ENCODE assay signal across 10 cellular contexts in the genomic region with DNA sequence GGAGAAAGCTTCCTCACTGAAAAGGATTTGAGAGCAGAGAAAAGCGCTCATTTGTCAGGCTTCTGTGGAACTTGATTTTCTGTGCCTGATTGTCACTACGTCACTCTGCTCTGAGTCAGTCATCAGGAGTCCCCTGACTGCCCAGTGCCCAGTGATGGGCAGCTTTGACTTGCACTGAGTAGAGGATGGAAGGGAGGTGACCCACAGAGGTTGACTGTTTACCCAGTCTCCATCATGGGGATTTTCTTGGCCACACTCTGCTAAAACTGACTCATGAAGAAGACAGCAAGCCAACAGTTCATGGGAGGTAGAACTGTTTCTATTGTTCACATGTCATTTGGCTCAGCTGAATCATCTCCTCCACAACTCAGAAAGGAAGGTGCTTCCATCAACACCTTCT.
A peak's percentile ranks its signal among the peaks of the same experiment; 100 is the strongest.
DNase-seq lines count a peak whose midpoint lies in the region; ATAC-seq, FAIRE-seq and TF ChIP-seq lines count a peak whose summit lies in the region.
"Had no signal": no experiment of that assay in that cellular context is flagged by ENCODE, and none has a peak within 500 bp of the region (broad histone marks: within the 10 kb centered on the region; RNA-seq: fewer than 3 reads in every experiment).

No MANE protein-coding gene starts in this region.

- no peaks in the 10 kb centered on the region for H3K9me3 Mint-ChIP-seq in activated naive CD4-positive, alpha-beta T cell treated with anti-CD3 and anti-CD28 coated beads for 36 hours
- H3K9me3 Mint-ChIP-seq in activated naive CD4-positive, alpha-beta T cell treated with anti-CD3 and anti-CD28 coated beads, Interleukin-2, amount 10 ng/mL, durations not matched to agents 7 days and 5 days, result peaks cover 9% of the 10 kb centered on the region
- no peaks in the 10 kb centered on the region for H3K9me3 Mint-ChIP-seq in stimulated activated memory B cell treated with anti-CD40 and anti-IgM and Interleukin-4, amounts not matched to agents 10 μg/mL and 1 μg/mL and 100 μg/mL, for 72 hours

- no peaks in the 10 kb centered on the region; the same call in 2 of the 3 replicates for H3K9me3 ChIP-seq in GM12878 (replicated peaks; ENCODE audit: control insufficient read depth, insufficient read depth, low read length)
- H3K9me3 ChIP-seq: neutrophil had no signal

- peaks cover 47% of the 10 kb centered on the region for H3K4me1 Mint-ChIP-seq in activated naive CD4-positive, alpha-beta T cell treated with anti-CD3 and anti-CD28 coated beads for 36 hours (ENCODE audit: low read depth)
- peaks cover 44% of the 10 kb centered on the region for H3K4me1 Mint-ChIP-seq in activated naive CD4-positive, alpha-beta T cell treated with anti-CD3 and anti-CD28 coated beads, Interleukin-2, amount 10 ng/mL, durations not matched to agents 7 days and 5 days
- peaks cover 38% of the 10 kb centered on the region for H3K4me1 Mint-ChIP-seq in stimulated activated memory B cell treated with anti-CD40 and anti-IgM and Interleukin-4, amounts not matched to agents 10 μg/mL and 1 μg/mL and 100 μg/mL, for 72 hours

- no peak overlapping the region for H3K9ac ChIP-seq in GM12878 (ENCODE audit: control insufficient read depth, insufficient read depth, low read length)

- no peak overlapping the region for H3K4me3 Mint-ChIP-seq in activated naive CD4-positive, alpha-beta T cell treated with anti-CD3 and anti-CD28 coated beads for 36 hours
- no peak overlapping the region for H3K4me3 Mint-ChIP-seq in activated naive CD4-positive, alpha-beta T cell treated with anti-CD3 and anti-CD28 coated beads, Interleukin-2, amount 10 ng/mL, durations not matched to agents 7 days and 5 days
- no peak overlapping the region for H3K4me3 Mint-ChIP-seq in stimulated activated memory B cell treated with anti-CD40 and anti-IgM and Interleukin-4, amounts not matched to agents 10 μg/mL and 1 μg/mL and 100 μg/mL, for 72 hours

- TF ChIP-seq CTCF in GM12878 (IDR thresholded peaks at IDR 0.05 in 2 of 3, conservative IDR thresholded peaks at IDR 0.05 in 1 of 3; ENCODE audit: control insufficient read depth in 2 of 3, extremely low read depth in 1 of 3, insufficient read depth in 1 of 3, low read depth in 3 of 3, low read length in 3 of 3), result no peak

- DNase-seq in activated naive CD4-positive, alpha-beta T cell treated with anti-CD3 and anti-CD28 coated beads for 36 hours, result peak; percentile 51
- DNase-seq in activated naive CD4-positive, alpha-beta T cell treated with anti-CD3 and anti-CD28 coated beads, Interleukin-2, amount 10 ng/mL, durations not matched to agents 7 days and 5 days, result no peak
- DNase-seq in GM12878 (ENCODE audit: low read depth, low spot score) (no peak), SK-N-DZ (ENCODE audit: low spot score) (no peak), COLO829 (ENCODE audit: low spot score) (no peak)
- DNase-seq in stimulated activated naive CD4-positive, alpha-beta T cell treated with Interleukin-2 at 50 U/mL for 16 hours (lab: John Stamatoyannopoulos, UW), result no peak
- DNase-seq: amniotic stem cell had no signal

- TF ChIP-seq EP300 in GM12878 (IDR thresholded peaks at IDR 0.05; ENCODE audit: borderline replicate concordance in 1 of 2, control insufficient read depth in 1 of 2, low read depth in 2 of 2, low read length in 2 of 2), result no peak

- H2AFZ ChIP-seq in GM12878 (ENCODE audit: control insufficient read depth, low read depth, low read length), result no peak overlapping the region

- H3K4me1 ChIP-seq in GM12878 (ENCODE audit: control insufficient read depth, insufficient read depth, low read length), result peaks cover 16% of the 10 kb centered on the region

- H3K36me3 ChIP-seq in GM12878 (ENCODE audit: control insufficient read depth in 2 of 2, insufficient read depth in 2 of 2, low read length in 1 of 2), result no peaks in the 10 kb centered on the region
- H3K36me3 ChIP-seq: neutrophil had no signal

- in situ Hi-C loops in GM12878 (cut with MboI), result no loop called here

- ATAC-seq in HG03108 (IDR thresholded peaks at IDR 0.05; ENCODE audit: unreplicated experiment) (peak; percentile 49), GM12878 (peak; percentile 79)
- ATAC-seq in stimulated activated memory B cell treated with anti-CD40 and anti-IgM and Interleukin-4, amounts not matched to agents 10 μg/mL and 1 μg/mL and 100 μg/mL, for 72 hours, result peak; percentile 39

- TF ChIP-seq RAD21 in GM12878 (IDR thresholded peaks at IDR 0.05; ENCODE audit: insufficient read depth, low read depth, low read length), result no peak

- H3K79me2 ChIP-seq in GM12878 (ENCODE audit: control insufficient read depth, insufficient read depth, low read length), result no peaks in the 10 kb centered on the region

- H4K20me1 ChIP-seq in GM12878 (ENCODE audit: control insufficient read depth, insufficient read depth), result no peaks in the 10 kb centered on the region

- no peak for FAIRE-seq in GM12878 (lab: Jason Lieb, UNC)

- RAD21 ChIA-PET in GM12878 (lab: Charles Lee; ENCODE audit: unreplicated experiment), result interaction anchor here (1.1 to 1.5 kb wide), 4 partner anchors 13 to 46 kb away, joined by 3 to 5 read pairs (median 4); no protein-coding TSS in a partner anchor

- no peaks in the 10 kb centered on the region for H3K27me3 ChIP-seq in GM12878 (replicated peaks in 1 of 2; ENCODE audit: control insufficient read depth in 2 of 2, insufficient read depth in 2 of 2, low read length in 1 of 2)
- H3K27me3 ChIP-seq: neutrophil had no signal

- H3K27ac ChIP-seq in GM12878 (ENCODE audit: control insufficient read depth, insufficient read depth), result peak overlapping the region; percentile 30; the same call in 1 of the 2 replicates
- H3K27ac ChIP-seq: neutrophil had no signal

- BruUV-seq in GM12878 (replicated peaks; lab: Mats Ljungman, UMichigan), result no TSS peak

- TF ChIP-seq POLR2A in GM12878 (IDR thresholded peaks at IDR 0.05; ENCODE audit: low read depth, low read length), result no peak

- no peak overlapping the region for H3K4me3 ChIP-seq in GM12878

- intact Hi-C loops in activated naive CD4-positive, alpha-beta T cell treated with anti-CD3 and anti-CD28 coated beads for 36 hours (cut with micrococcal nuclease), result loop anchor here (1.0 to 2.0 kb wide), 6 partner anchors 8 to 70 kb away; no protein-coding TSS in a partner anchor
- intact Hi-C loops in GM12878 (cut with micrococcal nuclease; ENCODE audit: unreplicated experiment), result loop anchor here (5.0 to 10.0 kb wide), 3 partner anchors 47 to 349 kb away; a partner anchor contains a TSS

- H3K27me3 Mint-ChIP-seq in activated naive CD4-positive, alpha-beta T cell treated with anti-CD3 and anti-CD28 coated beads for 36 hours (ENCODE audit: low read depth), result peaks cover 4% of the 10 kb centered on the region
- H3K27me3 Mint-ChIP-seq in activated naive CD4-positive, alpha-beta T cell treated with anti-CD3 and anti-CD28 coated beads, Interleukin-2, amount 10 ng/mL, durations not matched to agents 7 days and 5 days, result peaks cover 3% of the 10 kb centered on the region
- H3K27me3 Mint-ChIP-seq in stimulated activated memory B cell treated with anti-CD40 and anti-IgM and Interleukin-4, amounts not matched to agents 10 μg/mL and 1 μg/mL and 100 μg/mL, for 72 hours, result no peaks in the 10 kb centered on the region

- POLR2A ChIA-PET in GM12878 (lab: Charles Lee), result interaction anchor here (1.0 kb wide), 1 partner anchor 69 kb away, joined by 3 read pairs; no protein-coding TSS in a partner anchor

- peak overlapping the region; percentile 27 for H3K27ac Mint-ChIP-seq in activated naive CD4-positive, alpha-beta T cell treated with anti-CD3 and anti-CD28 coated beads for 36 hours
- no peak overlapping the region for H3K27ac Mint-ChIP-seq in activated naive CD4-positive, alpha-beta T cell treated with anti-CD3 and anti-CD28 coated beads, Interleukin-2, amount 10 ng/mL, durations not matched to agents 7 days and 5 days
- no peak overlapping the region for H3K27ac Mint-ChIP-seq in stimulated activated memory B cell treated with anti-CD40 and anti-IgM and Interleukin-4, amounts not matched to agents 10 μg/mL and 1 μg/mL and 100 μg/mL, for 72 hours

- 50% methylated on average over 2 of the region's 2 CpGs for WGBS in GM12878 (ENCODE audit: insufficient coverage, insufficient replicate concordance, low lambda C conversion rate, missing lambda C conversion rate)

- peak overlapping the region; percentile 46 for H3K4me2 ChIP-seq in GM12878 (ENCODE audit: control insufficient read depth, insufficient read depth)

- CTCF ChIA-PET in activated naive CD4-positive, alpha-beta T cell treated with anti-CD3 and anti-CD28 coated beads for 36 hours (lab: Charles Lee), result interaction anchor here (1.0 kb wide), 1 partner anchor 417 kb away, joined by 3 read pairs; no protein-coding TSS in a partner anchor
- CTCF ChIA-PET in activated naive CD4-positive, alpha-beta T cell treated with anti-CD3 and anti-CD28 coated beads, Interleukin-2, amount 10 ng/mL, durations not matched to agents 7 days and 5 days (lab: Charles Lee), result no interaction called here
- CTCF ChIA-PET in GM12878 (lab: Yijun Ruan, JAX), result interaction anchor here (1.6 to 2.0 kb wide), 2 partner anchors 10 to 24 kb away, joined by 3 to 5 read pairs; no protein-coding TSS in a partner anchor

- H3K36me3 Mint-ChIP-seq in activated naive CD4-positive, alpha-beta T cell treated with anti-CD3 and anti-CD28 coated beads for 36 hours (ENCODE audit: low read depth), result no peaks in the 10 kb centered on the region
- H3K36me3 Mint-ChIP-seq in activated naive CD4-positive, alpha-beta T cell treated with anti-CD3 and anti-CD28 coated beads, Interleukin-2, amount 10 ng/mL, durations not matched to agents 7 days and 5 days, result peaks cover 9% of the 10 kb centered on the region
- no peaks in the 10 kb centered on the region for H3K36me3 Mint-ChIP-seq in stimulated activated memory B cell treated with anti-CD40 and anti-IgM and Interleukin-4, amounts not matched to agents 10 μg/mL and 1 μg/mL and 100 μg/mL, for 72 hours

- SMC1A ChIA-PET in GM12878 (lab: Charles Lee; ENCODE audit: uncharacterized antibody, unreplicated experiment), result interaction anchor here (0.7 to 2.0 kb wide), 6 partner anchors 10 to 224 kb away, joined by 3 to 9 read pairs (median 3); no protein-coding TSS in a partner anchor

TF ChIP-seq in GM12878, 131 proteins besides CTCF, POLR2A, EP300 and RAD21 (continues in another document):
- no peak for TF ChIP-seq SMAD5 (IDR thresholded peaks at IDR 0.05; ENCODE audit: low read depth)
- TF ChIP-seq, protein P1, sequence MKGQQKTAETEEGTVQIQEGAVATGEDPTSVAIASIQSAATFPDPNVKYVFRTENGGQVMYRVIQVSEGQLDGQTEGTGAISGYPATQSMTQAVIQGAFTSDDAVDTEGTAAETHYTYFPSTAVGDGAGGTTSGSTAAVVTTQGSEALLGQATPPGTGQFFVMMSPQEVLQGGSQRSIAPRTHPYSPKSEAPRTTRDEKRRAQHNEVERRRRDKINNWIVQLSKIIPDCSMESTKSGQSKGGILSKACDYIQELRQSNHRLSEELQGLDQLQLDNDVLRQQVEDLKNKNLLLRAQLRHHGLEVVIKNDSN (IDR thresholded peaks at IDR 0.05; ENCODE audit: borderline replicate concordance, extremely low read length, insufficient read depth, low read depth, low read length), result no peak
